11 cellular contexts compared by ENCODE assay signal in genomic region chr15:74664028-74664616, GRCh38. TPM values are rescaled to one million over a fixed set of nuclear protein-coding genes. Genes with fewer than 3 reads are reported as not detected.
DNase-seq lines count a peak whose midpoint lies in the region; ATAC-seq and TF ChIP-seq lines count a peak whose summit lies in the region.
"Had no signal": no experiment of that assay in that cellular context is flagged by ENCODE, and none has a peak within 500 bp of the region (broad histone marks: within the 10 kb centered on the region; RNA-seq: fewer than 3 reads in every experiment).

No MANE protein-coding gene starts in this region.

- H3K9me3 Mint-ChIP-seq in T-helper 2 cell treated with Interferon-gamma antibody and Interleukin-4, amounts not matched to agents 5 μg/mL and 100 μg/mL, for 36 hours = no peaks in the 10 kb centered on the region
- H3K9me3 Mint-ChIP-seq: activated CD4-positive, alpha-beta T cell treated with anti-CD3 and anti-CD28 coated beads, Interleukin-2, amount 10 ng/mL, durations not matched to agents 7 days and 5 days; dendritic cell treated with granulocyte-macrophage colony-stimulating factor and Interleukin-4, amounts not matched to agents 40 ng/mL and 50 ng/mL, for 4 days had no signal

- H3K27me3 Mint-ChIP-seq in T-helper 2 cell treated with Interferon-gamma antibody and Interleukin-4, amounts not matched to agents 5 μg/mL and 100 μg/mL, for 36 hours (ENCODE audit: low read depth) = no peaks in the 10 kb centered on the region
- H3K27me3 Mint-ChIP-seq: activated CD4-positive, alpha-beta T cell treated with anti-CD3 and anti-CD28 coated beads, Interleukin-2, amount 10 ng/mL, durations not matched to agents 7 days and 5 days; dendritic cell treated with granulocyte-macrophage colony-stimulating factor and Interleukin-4, amounts not matched to agents 40 ng/mL and 50 ng/mL, for 4 days had no signal

- H3K36me3 Mint-ChIP-seq in T-helper 2 cell treated with Interferon-gamma antibody and Interleukin-4, amounts not matched to agents 5 μg/mL and 100 μg/mL, for 36 hours (ENCODE audit: low read depth) = no peaks in the 10 kb centered on the region

- peak; percentile 98 for DNase-seq in LNCaP clone FGC (ENCODE audit: low read depth)
- DNase-seq in choroid plexus epithelial cell (ENCODE audit: low read depth) = peak; percentile 52
- peak; percentile 57 to 82 for DNase-seq in left colon
- DNase-seq in substantia nigra (lab: John Stamatoyannopoulos, UW) = peak in 24 of 49 donors; percentile 7 to 67 (median 32)
- no peak for DNase-seq in T1000 (lab: John Stamatoyannopoulos, UW)
- DNase-seq in KG1 (lab: John Stamatoyannopoulos, UW) = no peak
- DNase-seq in T-helper 2 cell treated with Interferon-gamma antibody and Interleukin-4, amounts not matched to agents 5 μg/mL and 100 μg/mL, for 36 hours (ENCODE audit: low spot score) = no peak
- DNase-seq in NK-92 (lab: John Stamatoyannopoulos, UW; ENCODE audit: unreplicated experiment) = no peak
- DNase-seq: activated CD4-positive, alpha-beta T cell treated with anti-CD3 and anti-CD28 coated beads, Interleukin-2, amount 10 ng/mL, durations not matched to agents 7 days and 5 days; NCI-H526 treated with DMSO at 0.1 percent for 48 hours had no signal

- intact Hi-C loops in left colon (cut with DNase I, micrococcal nuclease) = no loop called here

- H3K27ac ChIP-seq in substantia nigra (ENCODE audit: low read depth, low read length, poor library complexity, severe bottlenecking) = peak overlapping the region; percentile 53

- no peak overlapping the region for H3K4me3 Mint-ChIP-seq in T-helper 2 cell treated with Interferon-gamma antibody and Interleukin-4, amounts not matched to agents 5 μg/mL and 100 μg/mL, for 36 hours
- H3K4me3 Mint-ChIP-seq: activated CD4-positive, alpha-beta T cell treated with anti-CD3 and anti-CD28 coated beads, Interleukin-2, amount 10 ng/mL, durations not matched to agents 7 days and 5 days; dendritic cell treated with granulocyte-macrophage colony-stimulating factor and Interleukin-4, amounts not matched to agents 40 ng/mL and 50 ng/mL, for 4 days had no signal

- peak; percentile 93 for ATAC-seq in left colon

- no peaks in the 10 kb centered on the region for H3K4me1 Mint-ChIP-seq in T-helper 2 cell treated with Interferon-gamma antibody and Interleukin-4, amounts not matched to agents 5 μg/mL and 100 μg/mL, for 36 hours (ENCODE audit: low read depth)

- H3K4me3 ChIP-seq in LNCaP clone FGC (ENCODE audit: low read depth, low read length) (no peak overlapping the region), choroid plexus epithelial cell (ENCODE audit: low read depth, low read length) (no peak overlapping the region)

- H3K27ac Mint-ChIP-seq in T-helper 2 cell treated with Interferon-gamma antibody and Interleukin-4, amounts not matched to agents 5 μg/mL and 100 μg/mL, for 36 hours = no peak overlapping the region
- H3K27ac Mint-ChIP-seq: activated CD4-positive, alpha-beta T cell treated with anti-CD3 and anti-CD28 coated beads, Interleukin-2, amount 10 ng/mL, durations not matched to agents 7 days and 5 days; dendritic cell treated with granulocyte-macrophage colony-stimulating factor and Interleukin-4, amounts not matched to agents 40 ng/mL and 50 ng/mL, for 4 days had no signal

- TF ChIP-seq CTCF in LNCaP clone FGC (IDR thresholded peaks at IDR 0.05; ENCODE audit: control insufficient read depth, extremely low read depth, insufficient read depth) = no peak
- TF ChIP-seq CTCF in choroid plexus epithelial cell (conservative IDR thresholded peaks at IDR 0.05; ENCODE audit: low read depth, low read length) = no peak

RNA-seq across cellular contexts. Expression of gene EDC3, which starts 31.7 kb away (rescaled TPM):
- 10 to 100 TPM; 21.6 to 32.5 TPM for total RNA-seq in left colon

RNA-seq across cellular contexts. Expression of gene CLK3, which starts 48.5 kb away (rescaled TPM):
- 10 to 100 TPM; 90.8 to 92.9 TPM for total RNA-seq in left colon

Comparison
In these comparisons a context has a peak if more than half of its experiments do, and no peak if none do; other contexts are left out.
1. DNase-seq: peak in LNCaP clone FGC (single experiment), choroid plexus epithelial cell (single experiment) and left colon (2 of 2); none in T1000 (single experiment), KG1 (single experiment), T-helper 2 cell treated with Interferon-gamma antibody and Interleukin-4, amounts not matched to agents 5 μg/mL and 100 μg/mL, for 36 hours (single experiment) and NK-92 (single experiment).